10 cellular contexts compared by ENCODE assay signal in genomic region chr14:75306917-75307699, GRCh38. TPM values are rescaled to one million over a fixed set of nuclear protein-coding genes. Genes with fewer than 3 reads are reported as not detected.
DNase-seq lines count a peak whose midpoint lies in the region; ATAC-seq and TF ChIP-seq lines count a peak whose summit lies in the region.
"Had no signal": no experiment of that assay in that cellular context is flagged by ENCODE, and none has a peak within 500 bp of the region (broad histone marks: within the 10 kb centered on the region; RNA-seq: fewer than 3 reads in every experiment).

No MANE protein-coding gene starts in this region.

- CTCF ChIA-PET in HCT116 (lab: Charles Lee) (interaction anchor here (1.0 to 4.3 kb wide), 7 partner anchors 10 to 270 kb away, joined by 4 to 45 read pairs (median 8); no protein-coding TSS in a partner anchor), mammary epithelial cell (lab: Charles Lee; ENCODE audit: low non-redundant PET) (no interaction called here)

- H3K9ac ChIP-seq in HCT116 (ENCODE audit: low read length): no peak overlapping the region
- H3K9ac ChIP-seq in mammary epithelial cell (ENCODE audit: insufficient read depth, low read length): no peak overlapping the region
- H3K9ac ChIP-seq in skeletal muscle tissue (ENCODE audit: low read depth in 1 of 3, low read length in 3 of 3): peak overlapping the region in 2 of 3 donors; percentile 3 to 36

- H3K9me3 ChIP-seq in DOHH2 (ENCODE audit: control insufficient read depth, insufficient read depth, low read length) (no peaks in the 10 kb centered on the region), HCT116 (ENCODE audit: control insufficient read depth in 1 of 2, insufficient read depth in 1 of 2, low read depth in 1 of 2, low read length in 2 of 2) (no peaks in the 10 kb centered on the region), mammary epithelial cell (replicated peaks; ENCODE audit: insufficient read depth, low read length) (no peaks in the 10 kb centered on the region), skeletal muscle tissue (ENCODE audit: control insufficient read depth in 3 of 3, low read length in 3 of 3) (no peaks in the 10 kb centered on the region), heart left ventricle (no peaks in the 10 kb centered on the region)
- H3K9me3 ChIP-seq: SJSA1, thoracic aorta had no signal

- no peak overlapping the region for H3K4me2 ChIP-seq in DOHH2 (ENCODE audit: low read length)
- H3K4me2 ChIP-seq in HCT116 (ENCODE audit: low read length): peak overlapping the region; percentile 53
- H3K4me2 ChIP-seq in mammary epithelial cell (ENCODE audit: insufficient read depth, low read depth, low read length): no peak overlapping the region

- RAD21 ChIA-PET in HCT116 (lab: Charles Lee; ENCODE audit: low non-redundant PET in 1 of 2, low total read pairs in 2 of 2, uncharacterized antibody in 2 of 2, unreplicated experiment in 2 of 2): interaction anchor here (0.6 to 1.1 kb wide), 3 partner anchors 171 to 182 kb away, joined by 3 to 7 read pairs (median 4); no protein-coding TSS in a partner anchor

- in situ Hi-C loops in mammary epithelial cell (cut with MboI; ENCODE audit: low sequenced_read_pairs in 2 of 2): loop anchor here (5.0 to 25.0 kb wide), 3 partner anchors 180 to 395 kb away; partner anchors contain the start of gene RPS6KL1 (in 2 of the 2)

- POLR2A ChIA-PET in HCT116 (lab: Charles Lee): interaction anchor here (1.3 kb wide), 1 partner anchor 182 kb away, joined by 3 read pairs; no protein-coding TSS in a partner anchor

- H3K4me3 ChIP-seq in DOHH2 (ENCODE audit: low read length) (no peak overlapping the region), HCT116 (replicated peaks in 1 of 2; ENCODE audit: low read depth in 1 of 2, low read length in 2 of 2) (no peak overlapping the region), mammary epithelial cell (replicated peaks in 1 of 3; ENCODE audit: insufficient read depth in 1 of 3, low read depth in 2 of 3, low read length in 3 of 3) (no peak overlapping the region), skeletal muscle tissue (ENCODE audit: low read length in 3 of 3) (no peak overlapping the region), heart left ventricle (no peak overlapping the region)
- H3K4me3 ChIP-seq: SJSA1, thoracic aorta had no signal

- H3F3A ChIP-seq in DOHH2 (ENCODE audit: control insufficient read depth, insufficient read depth): no peaks in the 10 kb centered on the region

- H3K9me2 ChIP-seq in DOHH2 (replicated peaks; ENCODE audit: control insufficient read depth, low read length) (no peaks in the 10 kb centered on the region), HCT116 (ENCODE audit: insufficient read depth) (no peaks in the 10 kb centered on the region)

- TF ChIP-seq RAD21 in HCT116 (IDR thresholded peaks at IDR 0.05; ENCODE audit: low read depth): peak; percentile 67

- H3K27ac ChIP-seq in DOHH2 (ENCODE audit: low read depth, low read length) (no peak overlapping the region), HCT116 (ENCODE audit: low read depth, low read length) (no peak overlapping the region), mammary epithelial cell (ENCODE audit: insufficient read depth, low read depth, low read length) (no peak overlapping the region), skeletal muscle tissue (ENCODE audit: low read depth, low read length) (no peak overlapping the region), heart left ventricle (no peak overlapping the region)
- H3K27ac ChIP-seq: SJSA1, thoracic aorta had no signal

- 61% methylated on average over 9 of the region's 9 CpGs for WGBS in mammary epithelial cell (ENCODE audit: low coverage, missing lambda C conversion rate)
- 65 to 73% (median 70%) methylated on average over 9 of the region's 9 CpGs for WGBS in heart left ventricle, 4 donors

- no peaks in the 10 kb centered on the region for H3K79me2 ChIP-seq in DOHH2 (ENCODE audit: control insufficient read depth, low read length)
- no peaks in the 10 kb centered on the region for H3K79me2 ChIP-seq in HCT116 (ENCODE audit: insufficient read depth, low read length)
- H3K79me2 ChIP-seq in mammary epithelial cell (ENCODE audit: insufficient read depth, low read length): no peaks in the 10 kb centered on the region

- peaks cover 8% of the 10 kb centered on the region; the same call in 1 of the 2 replicates for H3K27me3 ChIP-seq in DOHH2 (ENCODE audit: control insufficient read depth, low read length)
- H3K27me3 ChIP-seq in HCT116 (ENCODE audit: insufficient read depth, low read length): no peaks in the 10 kb centered on the region
- no peaks in the 10 kb centered on the region for H3K27me3 ChIP-seq in mammary epithelial cell (ENCODE audit: insufficient read depth, low read length)
- no peaks in the 10 kb centered on the region for H3K27me3 ChIP-seq in skeletal muscle tissue (ENCODE audit: control insufficient read depth in 3 of 3, insufficient read depth in 3 of 3, low read length in 3 of 3)
- no peaks in the 10 kb centered on the region for H3K27me3 ChIP-seq in heart left ventricle
- H3K27me3 ChIP-seq: SJSA1 had no signal

- TF ChIP-seq POLR2A in HCT116 (IDR thresholded peaks at IDR 0.05; ENCODE audit: borderline replicate concordance, extremely low read depth, insufficient read depth, insufficient read length) (no peak), heart left ventricle (IDR thresholded peaks at IDR 0.05) (no peak)

- intact Hi-C loops in HCT116 (cut with micrococcal nuclease): loop anchor here (1.0 to 2.0 kb wide), 3 partner anchors 181 to 446 kb away; no protein-coding TSS in a partner anchor
- intact Hi-C loops in mammary epithelial cell (cut with micrococcal nuclease): loop anchor here (1.0 to 10.0 kb wide), 6 partner anchors 120 to 675 kb away; partner anchors contain the start of genes JDP2 and TGFB3
- intact Hi-C loops in heart left ventricle (cut with DNase I): loop anchor here in 9 of 10 donors (1.0 to 10.0 kb wide), 8 partner anchors 125 to 442 kb away; no protein-coding TSS in a partner anchor
- intact Hi-C loops in left cardiac atrium (cut with DNase I): loop anchor here (1.0 to 5.0 kb wide), 3 partner anchors 180 to 255 kb away; no protein-coding TSS in a partner anchor

- BruUV-seq in HCT116 (replicated peaks; lab: Mats Ljungman, UMichigan): no TSS peak
- no TSS peak for BruUV-seq in mammary epithelial cell (replicated peaks; lab: Mats Ljungman, UMichigan)

- H4K20me1 ChIP-seq in DOHH2 (ENCODE audit: control insufficient read depth, insufficient read depth, low read depth, low read length) (no peaks in the 10 kb centered on the region), HCT116 (ENCODE audit: insufficient read depth) (no peaks in the 10 kb centered on the region), mammary epithelial cell (ENCODE audit: insufficient read depth, low read length) (no peaks in the 10 kb centered on the region)

- H3K36me3 ChIP-seq in DOHH2 (ENCODE audit: control insufficient read depth, low read length) (no peaks in the 10 kb centered on the region), HCT116 (ENCODE audit: control insufficient read depth in 1 of 2, insufficient read depth in 2 of 2, low read length in 2 of 2) (no peaks in the 10 kb centered on the region), mammary epithelial cell (ENCODE audit: insufficient read depth, low read length) (no peaks in the 10 kb centered on the region), skeletal muscle tissue (ENCODE audit: control insufficient read depth in 3 of 3, insufficient read depth in 3 of 3, low read length in 3 of 3) (no peaks in the 10 kb centered on the region), heart left ventricle (no peaks in the 10 kb centered on the region)
- H3K36me3 ChIP-seq: SJSA1, thoracic aorta had no signal

- H2AFZ ChIP-seq in HCT116 (ENCODE audit: low read depth, low read length, poor library complexity, severe bottlenecking) (peak overlapping the region; percentile 83), mammary epithelial cell (ENCODE audit: low read depth, low read length) (peak overlapping the region; percentile 47)

- peak; percentile 26 for DNase-seq in HCT116 (ENCODE audit: low read depth, low spot score)
- peak; percentile 70 for DNase-seq in NCI-H510A treated with DMSO at 0.1 percent for 48 hours (lab: John Stamatoyannopoulos, UW)
- DNase-seq in mammary epithelial cell: peak; percentile 30
- no peak for DNase-seq in GM19240 (ENCODE audit: insufficient read length, low spot score)
- DNase-seq in heart left ventricle: no peak
- no peak for DNase-seq in left cardiac atrium

- TF ChIP-seq CTCF in DOHH2 (IDR thresholded peaks at IDR 0.05; ENCODE audit: low read depth, low read length, poor library complexity, severe bottlenecking): peak; percentile 58
- TF ChIP-seq CTCF in HCT116 (IDR thresholded peaks at IDR 0.05 in 2 of 3, conservative IDR thresholded peaks at IDR 0.05 in 1 of 3; ENCODE audit: borderline replicate concordance in 1 of 3, insufficient read depth in 1 of 3, low read depth in 2 of 3, low read length in 2 of 3): peak; percentile 50 to 67 (median 63); a peak in 5 of 6 replicates
- peak; percentile 45 to 54 for TF ChIP-seq CTCF in mammary epithelial cell (conservative IDR thresholded peaks at IDR 0.05 in 1 of 2, IDR thresholded peaks at IDR 0.05 in 1 of 2; ENCODE audit: extremely low read depth in 1 of 2, insufficient read depth in 1 of 2, low read depth in 1 of 2, low read length in 2 of 2)
- TF ChIP-seq CTCF in heart left ventricle (IDR thresholded peaks at IDR 0.05): peak in 5 of 12 donors; percentile 6 to 36 (median 20)

- peak; percentile 71 for ATAC-seq in HCT116
- ATAC-seq in heart left ventricle: no peak
- no peak for ATAC-seq in left cardiac atrium

- peaks cover 4% of the 10 kb centered on the region for H3K4me1 ChIP-seq in DOHH2 (ENCODE audit: control insufficient read depth, low read length)
- peaks cover 0 to 10% of the 10 kb centered on the region in 2 experiments; a peak in 2 of 4 replicates for H3K4me1 ChIP-seq in HCT116 (ENCODE audit: control insufficient read depth in 1 of 2, insufficient read depth in 2 of 2, low read length in 2 of 2)
- no peaks in the 10 kb centered on the region for H3K4me1 ChIP-seq in mammary epithelial cell (ENCODE audit: insufficient read depth, low read length)
- H3K4me1 ChIP-seq in skeletal muscle tissue (ENCODE audit: control insufficient read depth in 3 of 3, insufficient read depth in 3 of 3, low read length in 3 of 3): peaks cover 16 to 25% (median 19%) of the 10 kb centered on the region in 3 donors
- peaks cover 0 to 41% (median 14%) of the 10 kb centered on the region in 12 donors for H3K4me1 ChIP-seq in heart left ventricle

- dilution Hi-C loops in mammary epithelial cell (cut with HindIII; ENCODE audit: low sequenced_read_pairs): no loop called here

TF ChIP-seq in HCT116, 20 proteins besides CTCF, POLR2A, EP300 and RAD21 (continues in another document):
- TF ChIP-seq EZH2 (IDR thresholded peaks at IDR 0.05): no peak
- no peak for TF ChIP-seq EGR1 (IDR thresholded peaks at IDR 0.05; ENCODE audit: low read depth)
- no peak for TF ChIP-seq SRF (IDR thresholded peaks at IDR 0.05; ENCODE audit: low read depth)

RNA-seq across cellular contexts. Expression of gene FOS, which starts 28.5 kb away (rescaled TPM):
- 50.4 TPM for total RNA-seq in HCT116 (2021; ENCODE audit: unreplicated experiment)
- 539 and 952 TPM in 2 replicates for polyA plus RNA-seq in HCT116 (2012)
- 100 to 1,000 TPM in 1 of 2 donors, 10 to 100 TPM in 1; 78.5 to 204 TPM for total RNA-seq in mammary epithelial cell
- polyA plus RNA-seq in mammary epithelial cell: 89.9 TPM
- polyA minus RNA-seq in mammary epithelial cell: 233 TPM
- 134 TPM for total RNA-seq in skeletal muscle tissue
- 100 to 1,000 TPM in 1 of 9 donors, 10 to 100 TPM in 6, 1 to 10 TPM in 2; 6.5 to 549 (median 28.6) TPM for total RNA-seq in heart left ventricle
- polyA plus RNA-seq in heart left ventricle: 10 to 100 TPM; 24.1 to 49.4 TPM
- total RNA-seq in left cardiac atrium: 100 to 1,000 TPM in 1 of 2 donors, 10 to 100 TPM in 1; 69.4 to 160 TPM

Comparison
In these comparisons a context has a peak if more than half of its experiments do, and no peak if none do; other contexts are left out.
1. DNase-seq: peak in HCT116 (single experiment), NCI-H510A treated with DMSO at 0.1 percent for 48 hours (single experiment) and mammary epithelial cell (single experiment); none in GM19240 (single experiment), heart left ventricle (0 of 5) and left cardiac atrium (single experiment).
2. H3K9ac ChIP-seq: peak in skeletal muscle tissue (2 of 3); none in HCT116 (single experiment) and mammary epithelial cell (single experiment).